29 cellular contexts compared by ENCODE assay signal in genomic region chr2:79253375-79253774, GRCh38.
DNase-seq lines count a peak whose midpoint lies in the region; ATAC-seq and TF ChIP-seq lines count a peak whose summit lies in the region.
"Had no signal": no experiment of that assay in that cellular context is flagged by ENCODE, and none has a peak within 500 bp of the region (broad histone marks: within the 10 kb centered on the region; RNA-seq: fewer than 3 reads in every experiment).

No MANE protein-coding gene starts in this region.

- no peak for ATAC-seq in SK-N-SH treated with all-trans-retinoic acid at 6 μM for 48 hours
- no peak for ATAC-seq in activated CD4-positive, CD25-positive, alpha-beta regulatory T cell treated with anti-CD3 and anti-CD28 coated beads, Interleukin-2, amount 50 U/mL, for 24 hours
- ATAC-seq: A549; CD8-positive, alpha-beta T cell had no signal

- TF ChIP-seq RAD21 in SK-N-SH (IDR thresholded peaks at IDR 0.05; ENCODE audit: low read length): no peak

- POLR2A ChIA-PET in SK-N-SH (lab: Yijun Ruan, JAX): no interaction called here

- H3K4me1 ChIP-seq in SK-N-SH (ENCODE audit: control insufficient read depth in 1 of 2, insufficient read depth in 2 of 2, low read depth in 1 of 2, low read length in 1 of 2) (peaks cover 0 to 5% of the 10 kb centered on the region in 2 experiments; a peak in 2 of 4 replicates), esophagus muscularis mucosa (no peaks in the 10 kb centered on the region)
- H3K4me1 ChIP-seq: A549; BLaER1; BLaER1 treated with 17β-estradiol and CSF1 and Interleukin-3, amounts not matched to agents 10 nM and 100 nM; Caco-2 had no signal

- H3K9ac ChIP-seq in SK-N-SH: no peak overlapping the region
- H3K9ac ChIP-seq: BLaER1; BLaER1 treated with 17β-estradiol and CSF1 and Interleukin-3, amounts not matched to agents 10 nM and 100 nM had no signal

- H4K20me1 ChIP-seq in SK-N-SH (ENCODE audit: insufficient read depth): no peaks in the 10 kb centered on the region
- H4K20me1 ChIP-seq: BLaER1; BLaER1 treated with 17β-estradiol and CSF1 and Interleukin-3, amounts not matched to agents 10 nM and 100 nM had no signal

- DNase-seq in SK-N-SH: peak; percentile 19
- peak; percentile 29 for DNase-seq in esophagus muscularis mucosa (ENCODE audit: extremely low spot score)
- DNase-seq: 8988T; ACHN; AML-193; BE2C; C1 segment of cervical spinal cord; Caco-2; Calu3; CD4-positive, alpha-beta memory T cell; CD4-positive, alpha-beta T cell; CD4-positive, CD25-positive, alpha-beta regulatory T cell; CD8-positive, alpha-beta memory T cell; CD8-positive, alpha-beta T cell; COR-L47; DMS 273 treated with DMSO at 0.1 percent for 48 hours; DMS153; DMS53; DMS79; DMS79 treated with DMSO at 0.1 percent for 48 hours; DND-41; EL had no signal

- 12% methylated on average over 2 of the region's 2 CpGs for WGBS in SK-N-SH (ENCODE audit: low lambda C conversion rate)
- 64% methylated on average over 2 of the region's 2 CpGs for WGBS in esophagus muscularis mucosa

- CTCF ChIA-PET in SK-N-SH (lab: Yijun Ruan, JAX): no interaction called here

- H3K4me2 ChIP-seq in SK-N-SH: no peak overlapping the region
- H3K4me2 ChIP-seq: A549; BLaER1; BLaER1 treated with 17β-estradiol and CSF1 and Interleukin-3, amounts not matched to agents 10 nM and 100 nM had no signal

- TF ChIP-seq CTCF in SK-N-SH (IDR thresholded peaks at IDR 0.05): no peak
- TF ChIP-seq CTCF in esophagus muscularis mucosa (IDR thresholded peaks at IDR 0.05): no peak

- H3K36me3 ChIP-seq in SK-N-SH (replicated peaks in 1 of 2; ENCODE audit: control insufficient read depth in 1 of 2, insufficient read depth in 2 of 2, low read length in 1 of 2) (no peaks in the 10 kb centered on the region), esophagus muscularis mucosa (no peaks in the 10 kb centered on the region)
- H3K36me3 ChIP-seq: BE2C; BLaER1; BLaER1 treated with 17β-estradiol and CSF1 and Interleukin-3, amounts not matched to agents 10 nM and 100 nM had no signal

- intact Hi-C loops in esophagus muscularis mucosa (cut with DNase I): no loop called here

- no peaks in the 10 kb centered on the region for H3K79me2 ChIP-seq in SK-N-SH (ENCODE audit: insufficient read depth)

- H3K4me3 ChIP-seq in SK-N-SH (ENCODE audit: low read depth in 2 of 2, low read length in 1 of 2) (no peak overlapping the region), esophagus muscularis mucosa (no peak overlapping the region)
- H3K4me3 ChIP-seq: A549; BLaER1; BLaER1 treated with 17β-estradiol and CSF1 and Interleukin-3, amounts not matched to agents 10 nM and 100 nM had no signal

- H2AFZ ChIP-seq in SK-N-SH (ENCODE audit: low read depth): no peak overlapping the region

- H3K9me2 ChIP-seq in SK-N-SH: no peaks in the 10 kb centered on the region

- H3K27me3 ChIP-seq in SK-N-SH (ENCODE audit: insufficient read depth) (no peaks in the 10 kb centered on the region), esophagus muscularis mucosa (no peaks in the 10 kb centered on the region)
- H3K27me3 ChIP-seq: BE2C; BLaER1; BLaER1 treated with 17β-estradiol and CSF1 and Interleukin-3, amounts not matched to agents 10 nM and 100 nM had no signal

- TF ChIP-seq EP300 in SK-N-SH (IDR thresholded peaks at IDR 0.05; ENCODE audit: borderline replicate concordance in 1 of 2, low read depth in 1 of 2, low read length in 1 of 2) (0 out of 4 replicates have a peak, but pooled peaks of 1 of the 2 experiments have one; percentile 16), esophagus muscularis mucosa (IDR thresholded peaks at IDR 0.05) (no peak)

- H3K27ac ChIP-seq in SK-N-SH (ENCODE audit: low read depth in 2 of 2, low read length in 1 of 2) (peak overlapping the region in 1 of 2 experiments; percentile 86; a peak in 1 of 4 replicates), esophagus muscularis mucosa (replicated peaks in 1 of 4) (no peak overlapping the region)
- H3K27ac ChIP-seq: 22Rv1; A549; BLaER1; BLaER1 treated with 17β-estradiol and CSF1 and Interleukin-3, amounts not matched to agents 10 nM and 100 nM; C4-2B had no signal

- H3K9me3 ChIP-seq in SK-N-SH: no peaks in the 10 kb centered on the region
- no peaks in the 10 kb centered on the region for H3K9me3 ChIP-seq in esophagus muscularis mucosa
- H3K9me3 ChIP-seq: A549; BE2C; BLaER1; BLaER1 treated with 17β-estradiol and CSF1 and Interleukin-3, amounts not matched to agents 10 nM and 100 nM; Caco-2 had no signal

- no peak for TF ChIP-seq POLR2A in esophagus muscularis mucosa (IDR thresholded peaks at IDR 0.05; ENCODE audit: low read depth)

- no peaks in the 10 kb centered on the region for H3F3A ChIP-seq in SK-N-SH (replicated peaks; ENCODE audit: insufficient read depth)

TF ChIP-seq in SK-N-SH, 30 proteins besides CTCF, POLR2A, EP300 and RAD21 (continues in another document):
- TF ChIP-seq TAF1 (IDR thresholded peaks at IDR 0.05; ENCODE audit: borderline replicate concordance, low read depth, low read length) (no peak), GATA2 (CRISPR knock-in tag; IDR thresholded peaks at IDR 0.05) (peak; percentile 81), RCOR1 (IDR thresholded peaks at IDR 0.05; ENCODE audit: low read length) (no peak), MXI1 (IDR thresholded peaks at IDR 0.05; ENCODE audit: low read depth, low read length) (no peak), ZBTB33 (IDR thresholded peaks at IDR 0.05; ENCODE audit: borderline replicate concordance, low read depth) (no peak), FOSL2 (IDR thresholded peaks at IDR 0.05; ENCODE audit: borderline replicate concordance, low read depth) (no peak), FOXJ3 (CRISPR knock-in tag; IDR thresholded peaks at IDR 0.05) (0 out of 2 replicates have a peak, but pooled peaks have one; percentile 36)
- TF ChIP-seq, protein P1, sequence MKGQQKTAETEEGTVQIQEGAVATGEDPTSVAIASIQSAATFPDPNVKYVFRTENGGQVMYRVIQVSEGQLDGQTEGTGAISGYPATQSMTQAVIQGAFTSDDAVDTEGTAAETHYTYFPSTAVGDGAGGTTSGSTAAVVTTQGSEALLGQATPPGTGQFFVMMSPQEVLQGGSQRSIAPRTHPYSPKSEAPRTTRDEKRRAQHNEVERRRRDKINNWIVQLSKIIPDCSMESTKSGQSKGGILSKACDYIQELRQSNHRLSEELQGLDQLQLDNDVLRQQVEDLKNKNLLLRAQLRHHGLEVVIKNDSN (IDR thresholded peaks at IDR 0.05; ENCODE audit: borderline replicate concordance, low read depth): no peak
- TF ChIP-seq, protein P2, sequence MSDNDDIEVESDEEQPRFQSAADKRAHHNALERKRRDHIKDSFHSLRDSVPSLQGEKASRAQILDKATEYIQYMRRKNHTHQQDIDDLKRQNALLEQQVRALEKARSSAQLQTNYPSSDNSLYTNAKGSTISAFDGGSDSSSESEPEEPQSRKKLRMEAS (IDR thresholded peaks at IDR 0.05; ENCODE audit: low read depth): no peak

TF ChIP-seq in SK-N-SH treated with all-trans-retinoic acid at 6 μM for 48 hours, 23 proteins besides CTCF, POLR2A, EP300 and RAD21 (continues in another document):
- TF ChIP-seq SNAI2 (CRISPR knock-in tag; IDR thresholded peaks at IDR 0.05) (no peak), ARNTL (CRISPR knock-in tag; IDR thresholded peaks at IDR 0.05; ENCODE audit: borderline replicate concordance, low read depth) (no peak), ZFP3 (CRISPR knock-in tag; IDR thresholded peaks at IDR 0.05) (no peak), ESRRG (CRISPR knock-in tag; IDR thresholded peaks at IDR 0.05) (no peak), ZNF8 (CRISPR knock-in tag; IDR thresholded peaks at IDR 0.05) (no peak), CSDC2 (CRISPR knock-in tag; IDR thresholded peaks at IDR 0.05) (no peak), TOX (CRISPR knock-in tag; IDR thresholded peaks at IDR 0.05; ENCODE audit: borderline replicate concordance) (no peak)
- TF ChIP-seq, protein P3, sequence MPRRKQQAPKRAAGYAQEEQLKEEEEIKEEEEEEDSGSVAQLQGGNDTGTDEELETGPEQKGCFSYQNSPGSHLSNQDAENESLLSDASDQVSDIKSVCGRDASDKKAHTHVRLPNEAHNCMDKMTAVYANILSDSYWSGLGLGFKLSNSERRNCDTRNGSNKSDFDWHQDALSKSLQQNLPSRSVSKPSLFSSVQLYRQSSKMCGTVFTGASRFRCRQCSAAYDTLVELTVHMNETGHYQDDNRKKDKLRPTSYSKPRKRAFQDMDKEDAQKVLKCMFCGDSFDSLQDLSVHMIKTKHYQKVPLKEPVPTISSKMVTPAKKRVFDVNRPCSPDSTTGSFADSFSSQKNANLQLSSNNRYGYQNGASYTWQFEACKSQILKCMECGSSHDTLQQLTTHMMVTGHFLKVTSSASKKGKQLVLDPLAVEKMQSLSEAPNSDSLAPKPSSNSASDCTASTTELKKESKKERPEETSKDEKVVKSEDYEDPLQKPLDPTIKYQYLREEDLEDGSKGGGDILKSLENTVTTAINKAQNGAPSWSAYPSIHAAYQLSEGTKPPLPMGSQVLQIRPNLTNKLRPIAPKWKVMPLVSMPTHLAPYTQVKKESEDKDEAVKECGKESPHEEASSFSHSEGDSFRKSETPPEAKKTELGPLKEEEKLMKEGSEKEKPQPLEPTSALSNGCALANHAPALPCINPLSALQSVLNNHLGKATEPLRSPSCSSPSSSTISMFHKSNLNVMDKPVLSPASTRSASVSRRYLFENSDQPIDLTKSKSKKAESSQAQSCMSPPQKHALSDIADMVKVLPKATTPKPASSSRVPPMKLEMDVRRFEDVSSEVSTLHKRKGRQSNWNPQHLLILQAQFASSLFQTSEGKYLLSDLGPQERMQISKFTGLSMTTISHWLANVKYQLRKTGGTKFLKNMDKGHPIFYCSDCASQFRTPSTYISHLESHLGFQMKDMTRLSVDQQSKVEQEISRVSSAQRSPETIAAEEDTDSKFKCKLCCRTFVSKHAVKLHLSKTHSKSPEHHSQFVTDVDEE (CRISPR knock-in tag; IDR thresholded peaks at IDR 0.05): no peak
- TF ChIP-seq, protein P4, sequence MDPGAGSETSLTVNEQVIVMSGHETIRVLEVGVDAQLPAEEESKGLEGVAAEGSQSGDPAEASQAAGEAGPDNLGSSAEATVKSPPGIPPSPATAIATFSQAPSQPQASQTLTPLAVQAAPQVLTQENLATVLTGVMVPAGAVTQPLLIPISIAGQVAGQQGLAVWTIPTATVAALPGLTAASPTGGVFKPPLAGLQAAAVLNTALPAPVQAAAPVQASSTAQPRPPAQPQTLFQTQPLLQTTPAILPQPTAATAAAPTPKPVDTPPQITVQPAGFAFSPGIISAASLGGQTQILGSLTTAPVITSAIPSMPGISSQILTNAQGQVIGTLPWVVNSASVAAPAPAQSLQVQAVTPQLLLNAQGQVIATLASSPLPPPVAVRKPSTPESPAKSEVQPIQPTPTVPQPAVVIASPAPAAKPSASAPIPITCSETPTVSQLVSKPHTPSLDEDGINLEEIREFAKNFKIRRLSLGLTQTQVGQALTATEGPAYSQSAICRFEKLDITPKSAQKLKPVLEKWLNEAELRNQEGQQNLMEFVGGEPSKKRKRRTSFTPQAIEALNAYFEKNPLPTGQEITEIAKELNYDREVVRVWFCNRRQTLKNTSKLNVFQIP (CRISPR knock-in tag; IDR thresholded peaks at IDR 0.05; ENCODE audit: borderline replicate concordance, low read depth): no peak
